In genomic region chr14:30143617-30144016, GRCh38 we compare ENCODE assay signal across 2 cellular contexts.
TF ChIP-seq lines count a peak whose summit lies in the region.

No MANE protein-coding gene starts in this region.

TF ChIP-seq in SK-N-SH treated with all-trans-retinoic acid at 6 μM for 48 hours, 23 proteins besides CTCF, POLR2A, EP300 and RAD21 (continued from another document):
- TF ChIP-seq PATZ1 (CRISPR knock-in tag; IDR thresholded peaks at IDR 0.05; ENCODE audit: borderline replicate concordance) = no peak
- no peak for TF ChIP-seq POU6F1 (CRISPR knock-in tag; IDR thresholded peaks at IDR 0.05; ENCODE audit: borderline replicate concordance, low read depth)
- no peak for TF ChIP-seq ZFP3 (CRISPR knock-in tag; IDR thresholded peaks at IDR 0.05)
- TF ChIP-seq TOX (CRISPR knock-in tag; IDR thresholded peaks at IDR 0.05; ENCODE audit: borderline replicate concordance) = no peak
- TF ChIP-seq TCF4 (CRISPR knock-in tag; IDR thresholded peaks at IDR 0.05; ENCODE audit: borderline replicate concordance) = no peak
- no peak for TF ChIP-seq ESRRG (CRISPR knock-in tag; IDR thresholded peaks at IDR 0.05)
- TF ChIP-seq CSDC2 (CRISPR knock-in tag; IDR thresholded peaks at IDR 0.05) = no peak
- no peak for TF ChIP-seq ZNF565 (CRISPR knock-in tag; conservative IDR thresholded peaks at IDR 0.05; ENCODE audit: low read depth)

TF ChIP-seq in GM23338, 12 proteins besides CTCF, POLR2A, EP300 and RAD21 (continued from another document):
- TF ChIP-seq ZNF462 (CRISPR knock-in tag; IDR thresholded peaks at IDR 0.05) (no peak), ZNF331 (CRISPR knock-in tag; IDR thresholded peaks at IDR 0.05; ENCODE audit: low read depth) (no peak), POLR2AphosphoS5 (IDR thresholded peaks at IDR 0.05; ENCODE audit: low read depth) (no peak)
